8 cellular contexts compared by ENCODE assay signal in genomic region chr22:37608477-37609239, GRCh38. TPM values are rescaled to one million over a fixed set of nuclear protein-coding genes. Genes with fewer than 3 reads are reported as not detected.
DNase-seq lines count a peak whose midpoint lies in the region; ATAC-seq, FAIRE-seq and TF ChIP-seq lines count a peak whose summit lies in the region.

TSS of gene GGA1 (plus strand) at chr22:37608834. CDS start at chr22:37608861, 27 bp downstream.

- H3K36me3 Mint-ChIP-seq in activated naive CD4-positive, alpha-beta T cell treated with anti-CD3 and anti-CD28 coated beads, Interleukin-2, amount 10 ng/mL, durations not matched to agents 7 days and 5 days: peaks cover 6% of the 10 kb centered on the region

- FAIRE-seq in frontal cortex (lab: Jason Lieb, UNC): no peak

- CTCF ChIA-PET in activated naive CD4-positive, alpha-beta T cell treated with anti-CD3 and anti-CD28 coated beads, Interleukin-2, amount 10 ng/mL, durations not matched to agents 7 days and 5 days (lab: Charles Lee): interaction anchor here (0.6 to 6.3 kb wide), 14 partner anchors 16 to 74 kb away, joined by 3 to 48 read pairs (median 4); partner anchors contain the start of gene LGALS1

- H3K4me3 Mint-ChIP-seq in activated naive CD4-positive, alpha-beta T cell treated with anti-CD3 and anti-CD28 coated beads, Interleukin-2, amount 10 ng/mL, durations not matched to agents 7 days and 5 days: peak within 1 kb of the TSS; percentile 97

- DNase-seq in GM04504 (ENCODE audit: low read depth): peak; percentile 90
- DNase-seq in NCI-H1048 (lab: John Stamatoyannopoulos, UW): peak; percentile 87
- peak; percentile 90 for DNase-seq in SK-N-MC (ENCODE audit: low read depth, low spot score)
- peak; percentile 97 for DNase-seq in activated naive CD4-positive, alpha-beta T cell treated with anti-CD3 and anti-CD28 coated beads, Interleukin-2, amount 10 ng/mL, durations not matched to agents 7 days and 5 days
- peak; percentile 94 to 96 for DNase-seq in frontal cortex (ENCODE audit: low spot score in 2 of 2)

- TF ChIP-seq CTCF in neutrophil (IDR thresholded peaks at IDR 0.05): peak; percentile 65
- no peak for TF ChIP-seq CTCF in subcutaneous adipose tissue (IDR thresholded peaks at IDR 0.05; ENCODE audit: low read depth)

- H3K36me3 ChIP-seq in SK-N-MC (ENCODE audit: insufficient read depth, low read length): no peaks in the 10 kb centered on the region
- H3K36me3 ChIP-seq in neutrophil: peaks cover 1% of the 10 kb centered on the region

- no peaks in the 10 kb centered on the region for H3K9me3 ChIP-seq in SK-N-MC (ENCODE audit: low read depth, low read length)
- H3K9me3 ChIP-seq in neutrophil: no peaks in the 10 kb centered on the region

- peaks cover 39 to 47% of the 10 kb centered on the region in 2 experiments for H3K4me1 ChIP-seq in neutrophil (ENCODE audit: control insufficient read depth in 1 of 2, insufficient read depth in 1 of 2, low read depth in 1 of 2, low read length in 1 of 2)

- no peaks in the 10 kb centered on the region for H3K9me3 Mint-ChIP-seq in activated naive CD4-positive, alpha-beta T cell treated with anti-CD3 and anti-CD28 coated beads, Interleukin-2, amount 10 ng/mL, durations not matched to agents 7 days and 5 days

- peak within 1 kb of the TSS; percentile 85 for H3K9ac ChIP-seq in SK-N-MC (ENCODE audit: insufficient read length)

- H3K4me3 ChIP-seq in SK-N-MC (peak within 1 kb of the TSS; percentile 86), neutrophil (ENCODE audit: low read depth in 1 of 2, low read length in 1 of 2) (peak within 1 kb of the TSS; percentile 82)

- peaks cover 63% of the 10 kb centered on the region for H3K4me1 Mint-ChIP-seq in activated naive CD4-positive, alpha-beta T cell treated with anti-CD3 and anti-CD28 coated beads, Interleukin-2, amount 10 ng/mL, durations not matched to agents 7 days and 5 days

- ATAC-seq in HG02571 (IDR thresholded peaks at IDR 0.05; ENCODE audit: unreplicated experiment): peak; percentile 67

- H3K27ac Mint-ChIP-seq in activated naive CD4-positive, alpha-beta T cell treated with anti-CD3 and anti-CD28 coated beads, Interleukin-2, amount 10 ng/mL, durations not matched to agents 7 days and 5 days: peak within 1 kb of the TSS; percentile 96

- H3K27me3 ChIP-seq in neutrophil: peaks cover 20% of the 10 kb centered on the region

- peak within 1 kb of the TSS; percentile 99 for H3K27ac ChIP-seq in SK-N-MC
- H3K27ac ChIP-seq in neutrophil: peak within 1 kb of the TSS; percentile 98

- H3K27me3 Mint-ChIP-seq in activated naive CD4-positive, alpha-beta T cell treated with anti-CD3 and anti-CD28 coated beads, Interleukin-2, amount 10 ng/mL, durations not matched to agents 7 days and 5 days: peaks cover 14% of the 10 kb centered on the region

RNA-seq across cellular contexts. Expression of gene GGA1, which starts in this region (rescaled TPM):
- total RNA-seq in frontal cortex (34.2 TPM), subcutaneous adipose tissue (10 to 100 TPM; 13.7 to 48.8 (median 35.5) TPM)

Comparison
In these comparisons a context has a peak if more than half of its experiments do, and no peak if none do; other contexts are left out.
1. Peak in every context shown above with its lines: DNase-seq, ATAC-seq, H3K4me3 ChIP-seq and H3K27ac ChIP-seq.